ENCODE assay signal across 22 cellular contexts in genomic region chr10:132845041-132845551, GRCh38. TPM values are rescaled to one million over a fixed set of nuclear protein-coding genes. Genes with fewer than 3 reads are reported as not detected.
"Had no signal": no experiment of that assay in that cellular context is flagged by ENCODE, and none has a peak within 500 bp of the region (broad histone marks: within the 10 kb centered on the region; RNA-seq: fewer than 3 reads in every experiment).

No MANE protein-coding gene starts in this region.

- H3K9me3 ChIP-seq: right lobe of liver had no signal

- DNase-seq: activated CD4-positive, alpha-beta T cell treated with anti-CD3 and anti-CD28 coated beads, Interleukin-2, amount 50 U/mL, for 48 hours; activated naive CD4-positive, alpha-beta T cell; activated T-cell treated with anti-CD3 and anti-CD28 coated beads, Interleukin-2, amount 50 U/mL, for 4 hours; amygdala; cerebellar nuclear complex; effector CD4-positive, alpha-beta T cell; kidney glomerular epithelial cell; small intestine; stimulated activated CD4-positive, alpha-beta T cell treated with anti-CD3 and anti-CD28 coated beads, Interleukin-2, amount 100 ng/mL, for 48 hours; stimulated activated CD8-positive, alpha-beta memory T cell treated with anti-CD3 and anti-CD28 coated beads, Interleukin-4, amount 100 ng/mL, for 48 hours; stimulated activated naive B cell treated with anti-CD40 and anti-IgM and Interleukin-4, amounts not matched to agents 10 μg/mL and 1 μg/mL and 100 μg/mL, for 72 hours; T1000 had no signal

- H3K4me3 ChIP-seq: heart left ventricle, left lung, right lobe of liver, thoracic aorta had no signal

- H3K36me3 ChIP-seq: heart left ventricle, left lung, right lobe of liver, thoracic aorta had no signal

- H3K27ac ChIP-seq: heart left ventricle, left lung, right lobe of liver, thoracic aorta had no signal

- H3K4me1 ChIP-seq: right lobe of liver had no signal

- H3K27me3 ChIP-seq: right lobe of liver had no signal

- ATAC-seq: activated T-cell treated with anti-CD3 and anti-CD28 coated beads, Interleukin-2, amount 50 U/mL, for 4 hours; heart left ventricle; left lung; right lobe of liver; stimulated activated naive B cell treated with anti-CD40 and anti-IgM and Interleukin-4, amounts not matched to agents 10 μg/mL and 1 μg/mL and 100 μg/mL, for 72 hours; WTC11 had no signal

RNA-seq across cellular contexts. Expression of gene NKX6-2, which starts 59.1 kb away (rescaled TPM):
- total RNA-seq: activated CD8-positive, alpha-beta memory T cell treated with anti-CD3 and anti-CD28 coated beads for 36 hours; activated T-cell treated with anti-CD3 and anti-CD28 coated beads, Interleukin-2, amount 50 U/mL, for 4 hours; activated T-helper 2 cell treated with anti-CD3 and anti-CD28 coated beads, Interferon-gamma antibody, Interleukin-2, Interleukin-4, amounts not matched to agents 10 μg/mL and 5 μg/mL and 100 μg/mL, durations not matched to agents 14 hours and 24 hours and 36 hours; fibroblast of villous mesenchyme; heart left ventricle; left lung; right lobe of liver; T-helper 1 cell treated with Interleukin-12 subunit alpha and Interleukin-12 subunit beta and Interleukin-4 antibody, amounts not matched to agents 30 ng/mL and 1 ng/mL, for 36 hours; ureter had no signal
